Comparison of ENCODE assay signal across 17 cellular contexts in genomic region chr17:77611791-77612466, GRCh38.
DNase-seq lines count a peak whose midpoint lies in the region; ATAC-seq and TF ChIP-seq lines count a peak whose summit lies in the region.
"Had no signal": no experiment of that assay in that cellular context is flagged by ENCODE, and none has a peak within 500 bp of the region (broad histone marks: within the 10 kb centered on the region; RNA-seq: fewer than 3 reads in every experiment).

No MANE protein-coding gene starts in this region.

- H3K36me3 ChIP-seq in breast epithelium = no peaks in the 10 kb centered on the region
- no peaks in the 10 kb centered on the region for H3K36me3 ChIP-seq in mammary epithelial cell (ENCODE audit: insufficient read depth, low read length)
- no peaks in the 10 kb centered on the region for H3K36me3 ChIP-seq in esophagus squamous epithelium
- H3K36me3 ChIP-seq in uterus = no peaks in the 10 kb centered on the region

- no peaks in the 10 kb centered on the region for H3K79me2 ChIP-seq in mammary epithelial cell (ENCODE audit: insufficient read depth, low read length)

- H3K4me3 ChIP-seq in breast epithelium (no peak overlapping the region), mammary epithelial cell (replicated peaks in 1 of 3; ENCODE audit: insufficient read depth in 1 of 3, low read depth in 2 of 3, low read length in 3 of 3) (no peak overlapping the region), esophagus squamous epithelium (no peak overlapping the region), uterus (no peak overlapping the region)
- H3K4me3 ChIP-seq: lung had no signal

- ATAC-seq in sciatic nerve = no peak

- H2AFZ ChIP-seq in mammary epithelial cell (ENCODE audit: low read depth, low read length) = no peak overlapping the region

- DNase-seq in breast epithelium (ENCODE audit: low spot score in 2 of 2) (no peak), mammary epithelial cell (no peak), OCI-M1 (lab: John Stamatoyannopoulos, UW) (peak; percentile 30), esophagus squamous epithelium (lab: John Stamatoyannopoulos, UW) (no peak), uterus (no peak), GM13977 (ENCODE audit: low spot score) (no peak), NCI-H2196 (lab: John Stamatoyannopoulos, UW; ENCODE audit: unreplicated experiment) (no peak), sciatic nerve (ENCODE audit: low spot score) (no peak)
- DNase-seq: activated CD4-positive, alpha-beta T cell treated with anti-CD3 and anti-CD28 coated beads, Interleukin-2, amount 50 U/mL, for 48 hours; Calu3; cortex of kidney; GDM1; NCI-H1105; nephron progenitor cell had no signal

- intact Hi-C loops in breast epithelium (cut with DNase I; ENCODE audit: low total_unique reads) (no loop called here), mammary epithelial cell (cut with micrococcal nuclease) (no loop called here), esophagus squamous epithelium (cut with DNase I) (no loop called here), uterus (cut with DNase I; ENCODE audit: low total_unique reads) (no loop called here), sciatic nerve (cut with DNase I) (no loop called here)

- H3K9ac ChIP-seq in mammary epithelial cell (ENCODE audit: insufficient read depth, low read length) = no peak overlapping the region
- H3K9ac ChIP-seq: KMS-11 had no signal

- H3K9me3 ChIP-seq in breast epithelium (no peaks in the 10 kb centered on the region), mammary epithelial cell (replicated peaks; ENCODE audit: insufficient read depth, low read length) (no peaks in the 10 kb centered on the region), esophagus squamous epithelium (no peaks in the 10 kb centered on the region), uterus (no peaks in the 10 kb centered on the region)

- no peak for TF ChIP-seq POLR2A in breast epithelium (IDR thresholded peaks at IDR 0.05)
- no peak for TF ChIP-seq POLR2A in esophagus squamous epithelium (IDR thresholded peaks at IDR 0.05)
- TF ChIP-seq POLR2A in uterus (IDR thresholded peaks at IDR 0.05) = no peak

- no peaks in the 10 kb centered on the region for H3K4me1 ChIP-seq in breast epithelium
- peaks cover 15% of the 10 kb centered on the region for H3K4me1 ChIP-seq in mammary epithelial cell (ENCODE audit: insufficient read depth, low read length)
- peaks cover 0 to 60% (median 16%) of the 10 kb centered on the region in 3 donors for H3K4me1 ChIP-seq in esophagus squamous epithelium
- peaks cover 0 to 7% of the 10 kb centered on the region in 2 donors for H3K4me1 ChIP-seq in uterus

- H3K27ac ChIP-seq in breast epithelium (peak overlapping the region; percentile 40 to 87), mammary epithelial cell (ENCODE audit: insufficient read depth, low read depth, low read length) (no peak overlapping the region), esophagus squamous epithelium (peak overlapping the region; percentile 11 to 75 (median 51)), uterus (peak overlapping the region; percentile 77 to 79)
- H3K27ac ChIP-seq: epithelial cell of prostate, KMS-11 had no signal

- H3K27me3 ChIP-seq in breast epithelium (no peaks in the 10 kb centered on the region), mammary epithelial cell (ENCODE audit: insufficient read depth, low read length) (no peaks in the 10 kb centered on the region), esophagus squamous epithelium (peaks cover 0 to 72% (median 0%) of the 10 kb centered on the region in 4 donors), uterus (no peaks in the 10 kb centered on the region)

- dilution Hi-C loops in mammary epithelial cell (cut with HindIII; ENCODE audit: low sequenced_read_pairs) = no loop called here

- no peaks in the 10 kb centered on the region for H4K20me1 ChIP-seq in mammary epithelial cell (ENCODE audit: insufficient read depth, low read length)

- CTCF ChIA-PET in mammary epithelial cell (lab: Charles Lee; ENCODE audit: low non-redundant PET) = no interaction called here

- 87% methylated on average over 11 of the region's 15 CpGs for WGBS in mammary epithelial cell (ENCODE audit: low coverage, missing lambda C conversion rate)
- WGBS in esophagus squamous epithelium, 2 donors = 66 to 89% methylated on average over 13 to 15 of the region's 15 CpGs

- BruUV-seq in mammary epithelial cell (replicated peaks; lab: Mats Ljungman, UMichigan) = no TSS peak

- TF ChIP-seq CTCF in breast epithelium (IDR thresholded peaks at IDR 0.05) (no peak), mammary epithelial cell (conservative IDR thresholded peaks at IDR 0.05 in 1 of 2, IDR thresholded peaks at IDR 0.05 in 1 of 2; ENCODE audit: extremely low read depth in 1 of 2, insufficient read depth in 1 of 2, low read depth in 1 of 2, low read length in 2 of 2) (no peak), esophagus squamous epithelium (IDR thresholded peaks at IDR 0.05) (no peak), uterus (IDR thresholded peaks at IDR 0.05) (no peak), GM13977 (IDR thresholded peaks at IDR 0.05; ENCODE audit: extremely low read depth, insufficient read depth, missing control alignments) (no peak)

- in situ Hi-C loops in mammary epithelial cell (cut with MboI; ENCODE audit: low sequenced_read_pairs in 2 of 2) (no loop called here), GM13977 (cut with MboI; ENCODE audit: low pct_unique_long_range_greater_than_20kb, low sequenced_read_pairs, unreplicated experiment) (no loop called here)

- no peak overlapping the region for H3K4me2 ChIP-seq in mammary epithelial cell (ENCODE audit: insufficient read depth, low read depth, low read length)
- H3K4me2 ChIP-seq: KMS-11 had no signal
